Comparison of ENCODE assay signal across 19 cellular contexts in the genomic region with DNA sequence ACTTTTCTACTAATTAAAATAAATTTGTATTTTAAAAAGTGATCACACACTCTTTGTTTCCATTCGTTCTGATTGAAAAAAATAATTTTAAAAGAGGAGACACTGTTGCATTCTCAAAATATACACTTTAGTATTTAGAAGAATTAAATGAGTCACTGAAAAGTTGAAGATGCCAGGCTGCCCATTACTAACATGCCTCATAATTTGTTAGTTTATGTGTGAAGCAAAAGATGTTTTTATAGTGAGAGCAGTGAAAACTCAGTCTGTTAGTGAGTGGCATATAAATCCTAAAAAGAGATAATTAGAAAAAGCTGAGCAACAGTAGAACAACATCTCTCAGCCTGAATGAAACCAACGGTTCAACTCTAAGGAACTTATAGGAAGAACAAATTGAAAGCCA.
"Had no signal": no experiment of that assay in that cellular context is flagged by ENCODE, and none has a peak within 500 bp of the region (broad histone marks: within the 10 kb centered on the region; RNA-seq: fewer than 3 reads in every experiment).

No MANE protein-coding gene starts in this region.

- H3K36me3 ChIP-seq: uterus had no signal

- H3K4me1 ChIP-seq: gastroesophageal sphincter, suprapubic skin, transverse colon, uterus had no signal

- H3K27ac ChIP-seq: adrenal gland, gastroesophageal sphincter, heart left ventricle, suprapubic skin, transverse colon, uterus had no signal

- DNase-seq: activated CD4-positive, alpha-beta T cell treated with anti-CD3 and anti-CD28 coated beads, Interleukin-2, amount 50 U/mL, for 4 hours; activated gamma-delta T cell; activated T-cell treated with anti-CD3 and anti-CD28 coated beads, Interleukin-2, amount 50 U/mL, for 72 hours; adrenal gland; effector memory CD8-positive, alpha-beta T cell; heart left ventricle; left ventricle myocardium superior; nephron progenitor cell; nucleus accumbens; retina; stimulated activated CD4-positive, alpha-beta T cell treated with anti-CD3 and anti-CD28 coated beads, Interleukin-12 subunit alpha, Interleukin-12 subunit beta, amount 100 ng/mL, for 4 hours; stimulated activated CD4-positive, alpha-beta T cell treated with anti-CD3 and anti-CD28 coated beads, Interleukin-1b, Interleukin-23, amount 100 ng/mL, for 48 hours; stimulated activated CD8-positive, alpha-beta memory T cell treated with anti-CD3 and anti-CD28 coated beads, Interleukin-4, amount 100 ng/mL, for 48 hours; stimulated activated naive CD8-positive, alpha-beta T cell treated with anti-CD3 and anti-CD28 coated beads, Interleukin-15, Interleukin-2, amounts not matched to agents 100 U/mL and 50 U/mL, for 24 hours; T-helper 2 cell; transverse colon; uterus had no signal

- H3K27me3 ChIP-seq: adrenal gland, gastroesophageal sphincter, heart left ventricle, suprapubic skin, transverse colon, uterus had no signal

- H3K9me3 ChIP-seq: adrenal gland, gastroesophageal sphincter, heart left ventricle, suprapubic skin, transverse colon, uterus had no signal

- H3K4me3 ChIP-seq: adrenal gland, gastroesophageal sphincter, heart left ventricle, suprapubic skin, transverse colon, uterus had no signal
